ENCODE assay signal across 16 cellular contexts in the genomic region with DNA sequence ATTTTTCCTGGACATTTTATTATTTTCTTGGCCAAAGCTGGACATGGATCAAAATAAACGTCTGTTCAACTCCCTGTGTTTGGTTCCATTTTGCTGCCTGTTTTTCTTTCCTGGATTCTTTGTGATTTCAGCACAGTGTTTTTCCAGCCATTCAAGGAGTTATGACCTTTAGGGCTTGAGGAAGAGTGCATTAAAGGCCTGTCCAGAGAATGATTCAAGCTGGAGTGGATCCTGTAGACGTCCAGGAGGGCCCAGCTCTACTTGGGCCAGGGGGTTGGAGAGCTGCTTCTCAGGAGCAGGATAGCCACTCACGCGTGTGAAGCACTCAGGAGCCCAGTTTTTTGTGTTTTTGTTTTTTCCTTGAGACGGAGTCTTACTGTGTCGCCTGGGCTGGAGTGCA. TPM values are rescaled to one million over a fixed set of nuclear protein-coding genes. Genes with fewer than 3 reads are reported as not detected.
DNase-seq lines count a peak whose midpoint lies in the region; ATAC-seq and TF ChIP-seq lines count a peak whose summit lies in the region.
"Had no signal": no experiment of that assay in that cellular context is flagged by ENCODE, and none has a peak within 500 bp of the region (broad histone marks: within the 10 kb centered on the region; RNA-seq: fewer than 3 reads in every experiment).

No MANE protein-coding gene starts in this region.

- intact Hi-C loops in left ventricle myocardium inferior (cut with micrococcal nuclease) (no loop called here), thyroid gland (cut with DNase I) (loop anchor here (5.0 kb wide), 1 partner anchor 44 kb away; no protein-coding TSS in a partner anchor)

- H3K36me3 ChIP-seq in left ventricle myocardium inferior (no peaks in the 10 kb centered on the region), muscle layer of duodenum (ENCODE audit: control insufficient read depth in 1 of 2, insufficient read depth in 2 of 2, low read length in 2 of 2) (no peaks in the 10 kb centered on the region), thyroid gland (no peaks in the 10 kb centered on the region)
- H3K36me3 ChIP-seq: sigmoid colon had no signal

- H3K9me3 ChIP-seq in left ventricle myocardium inferior (replicated peaks): no peaks in the 10 kb centered on the region
- H3K9me3 ChIP-seq in muscle layer of duodenum (ENCODE audit: control insufficient read depth in 1 of 2, low read length in 2 of 2): no peaks in the 10 kb centered on the region
- no peaks in the 10 kb centered on the region for H3K9me3 ChIP-seq in thyroid gland
- H3K9me3 ChIP-seq: sigmoid colon had no signal

- peak; percentile 83 for DNase-seq in dermis blood vessel endothelial cell
- DNase-seq in left ventricle myocardium inferior: no peak
- peak; percentile 73 to 78 for DNase-seq in thyroid gland
- DNase-seq in activated gamma-delta T cell treated with Interleukin-2 at 50 U/mL for 16 hours: no peak
- no peak for DNase-seq in D341Med (ENCODE audit: low spot score)
- DNase-seq: activated naive CD4-positive, alpha-beta T cell; activated T-cell treated with anti-CD3 and anti-CD28 coated beads for 4 hours; midbrain; NCI-H2029; NCI-H446; sigmoid colon; T-helper 1 cell had no signal

- H3K27me3 ChIP-seq in left ventricle myocardium inferior (ENCODE audit: low read depth): no peaks in the 10 kb centered on the region
- H3K27me3 ChIP-seq in muscle layer of duodenum (ENCODE audit: low read depth, low read length): no peaks in the 10 kb centered on the region
- no peaks in the 10 kb centered on the region for H3K27me3 ChIP-seq in thyroid gland
- H3K27me3 ChIP-seq: sigmoid colon had no signal

- H3K27ac ChIP-seq in left ventricle myocardium inferior (replicated peaks): peak overlapping the region; percentile 77
- peak overlapping the region; percentile 4 for H3K27ac ChIP-seq in muscle layer of duodenum (ENCODE audit: low read length)
- H3K27ac ChIP-seq in thyroid gland: peak overlapping the region; percentile 72 to 84 (median 79)

- no peak for TF ChIP-seq POLR2A in thyroid gland (IDR thresholded peaks at IDR 0.05)

- TF ChIP-seq CTCF in left ventricle myocardium inferior (IDR thresholded peaks at IDR 0.05; ENCODE audit: borderline replicate concordance) (no peak), thyroid gland (IDR thresholded peaks at IDR 0.05) (peak in 1 of 6 experiments; percentile 22)

- 16 to 17% methylated on average over 6 of the region's 6 CpGs for WGBS in thyroid gland, 2 donors

- no peak overlapping the region for H3K4me3 ChIP-seq in left ventricle myocardium inferior
- H3K4me3 ChIP-seq in muscle layer of duodenum (ENCODE audit: low read depth in 1 of 2, low read length in 2 of 2): no peak overlapping the region
- H3K4me3 ChIP-seq in thyroid gland (replicated peaks in 1 of 3): no peak overlapping the region
- H3K4me3 ChIP-seq: GM23338, sigmoid colon had no signal

- peaks cover 5% of the 10 kb centered on the region for H3K4me1 ChIP-seq in left ventricle myocardium inferior
- H3K4me1 ChIP-seq in muscle layer of duodenum (ENCODE audit: control insufficient read depth in 1 of 2, insufficient read depth in 2 of 2, low read length in 2 of 2): no peaks in the 10 kb centered on the region
- H3K4me1 ChIP-seq in thyroid gland: peaks cover 23 to 27% of the 10 kb centered on the region in 2 donors
- H3K4me1 ChIP-seq: sigmoid colon had no signal

- ATAC-seq in HG03469 (IDR thresholded peaks at IDR 0.05; ENCODE audit: unreplicated experiment) (no peak), HG03520 (IDR thresholded peaks at IDR 0.05; ENCODE audit: unreplicated experiment) (no peak)
- ATAC-seq: GM23338 had no signal

RNA-seq across cellular contexts. Expression of gene IER3, which starts 56.5 kb away (rescaled TPM):
- total RNA-seq in dermis blood vessel endothelial cell (74.4 and 134 TPM in 2 replicates), left ventricle myocardium inferior (41.4 TPM), thyroid gland (10 to 100 TPM in 2 of 4 donors, 1 to 10 TPM in 2; 9.3 to 19.1 (median 13.6) TPM)

RNA-seq across cellular contexts. Expression of gene FLOT1, which starts 58.4 kb away (rescaled TPM):
- total RNA-seq in dermis blood vessel endothelial cell (71.5 and 124 TPM in 2 replicates), left ventricle myocardium inferior (223 TPM), thyroid gland (100 to 1,000 TPM; 134 to 160 (median 144) TPM)

Comparison
In these comparisons a context has a peak if more than half of its experiments do, and no peak if none do; other contexts are left out.
1. DNase-seq: peak in dermis blood vessel endothelial cell (single experiment) and thyroid gland (2 of 2); none in left ventricle myocardium inferior (single experiment), activated gamma-delta T cell treated with Interleukin-2 at 50 U/mL for 16 hours (single experiment) and D341Med (single experiment).
2. H3K27ac ChIP-seq: peak in every context shown above with its lines; median percentile 79 in thyroid gland; 77 in left ventricle myocardium inferior; 4 in muscle layer of duodenum.